ENCODE assay signal across 9 cellular contexts in the genomic region with DNA sequence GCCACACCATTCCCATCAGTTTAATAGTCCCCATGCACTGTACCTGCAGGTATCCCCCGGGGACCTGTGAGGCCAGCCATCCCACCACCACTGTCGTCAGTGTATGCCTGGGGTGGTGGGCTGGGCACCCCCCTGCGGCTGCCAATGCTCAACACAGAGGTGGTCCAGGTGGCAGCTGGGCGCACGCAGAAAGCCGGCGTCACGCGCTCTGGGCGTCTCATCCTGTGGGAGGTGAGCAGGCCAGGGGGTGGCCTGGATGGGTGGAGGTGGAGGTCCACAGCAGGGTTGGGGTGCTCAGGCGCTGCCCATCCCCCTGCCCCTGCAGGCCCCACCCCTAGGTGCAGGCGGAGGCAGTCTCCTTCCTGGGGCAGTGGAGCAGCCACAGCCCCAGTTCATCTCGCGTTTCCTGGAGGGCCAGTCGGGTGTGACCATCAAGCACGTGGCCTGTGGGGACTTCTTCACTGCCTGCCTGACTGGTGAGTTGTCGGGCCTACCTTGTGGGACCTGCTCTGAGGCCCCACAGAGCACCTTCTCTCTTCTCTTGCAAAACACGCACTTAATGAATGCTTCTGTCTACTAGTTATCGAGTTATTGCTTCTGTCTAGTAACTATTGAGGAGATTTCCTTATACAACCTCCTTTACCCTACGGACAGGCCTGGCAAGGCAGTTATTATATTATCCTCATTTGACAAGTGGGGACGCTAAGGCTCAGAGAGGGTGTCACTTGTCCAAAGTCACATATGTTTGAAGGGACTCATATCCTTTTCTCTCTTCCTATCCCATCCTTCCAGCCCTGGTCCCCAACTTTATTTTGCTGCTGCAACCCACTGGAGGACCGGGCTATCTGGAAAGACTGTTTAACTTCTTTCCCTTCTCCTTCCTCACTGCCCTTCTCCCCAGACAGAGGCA. TPM values are rescaled to one million over a fixed set of nuclear protein-coding genes. Genes with fewer than 3 reads are reported as not detected.
DNase-seq lines count a peak whose midpoint lies in the region; ATAC-seq, FAIRE-seq and TF ChIP-seq lines count a peak whose summit lies in the region.
"Had no signal": no experiment of that assay in that cellular context is flagged by ENCODE, and none has a peak within 500 bp of the region (broad histone marks: within the 10 kb centered on the region; RNA-seq: fewer than 3 reads in every experiment).

No MANE protein-coding gene starts in this region.

- H3K9me3 ChIP-seq in K562 (replicated peaks; ENCODE audit: control insufficient read depth, insufficient read depth, low read depth, low read length) = no peaks in the 10 kb centered on the region

- no peaks in the 10 kb centered on the region for H3K9me1 ChIP-seq in K562 (ENCODE audit: control insufficient read depth, insufficient read depth, low read length)

- TF ChIP-seq EP300 in K562 (IDR thresholded peaks at IDR 0.05; ENCODE audit: low read length) = no peak

- in situ Hi-C loops in Caki2 (cut with HindIII; ENCODE audit: low pct_unique_long_range_greater_than_20kb, low sequenced_read_pairs) (no loop called here), K562 (cut with MboI) (no loop called here)

- 73% methylated on average over 21 of the region's 22 CpGs for WGBS in K562 (ENCODE audit: insufficient coverage, low coverage, missing lambda C conversion rate)

- TF ChIP-seq POLR2A in GM19193 (IDR thresholded peaks at IDR 0.05; ENCODE audit: extremely low read depth, insufficient read depth, insufficient read length) (peak; percentile 84), K562 (conservative IDR thresholded peaks at IDR 0.05) (no peak)

- POLR2A ChIA-PET in K562 (lab: Yijun Ruan, JAX) = interaction anchor here (17.4 kb wide), 1 partner anchor 14 kb away, joined by 367 read pairs; the partner anchor contains the start of genes NEK8, RPL23A and TLCD1

- H3K4me1 ChIP-seq in K562 (replicated peaks in 1 of 2; ENCODE audit: control insufficient read depth in 2 of 2, insufficient read depth in 2 of 2, low read length in 2 of 2) = peaks cover 51 to 72% of the 10 kb centered on the region in 2 experiments

- FAIRE-seq in K562 (lab: Jason Lieb, UNC) = no peak

- no peaks in the 10 kb centered on the region for H4K20me1 ChIP-seq in K562 (replicated peaks; ENCODE audit: control insufficient read depth, insufficient read depth, low read length)

- H3K27me3 ChIP-seq in K562 (ENCODE audit: control insufficient read depth in 2 of 2, insufficient read depth in 2 of 2, low read length in 2 of 2) = no peaks in the 10 kb centered on the region

- H3K9ac ChIP-seq in K562 (ENCODE audit: insufficient read depth in 1 of 2, low read depth in 2 of 2, low read length in 2 of 2) = peak overlapping the region in 1 of 2 experiments; percentile 82; a peak in 2 of 4 replicates

- no peak overlapping the region for H3K4me2 ChIP-seq in K562 (ENCODE audit: insufficient read depth, low read length)

- no peak overlapping the region for H2AFZ ChIP-seq in K562 (ENCODE audit: low read depth, low read length)

- no TSS peak for BruUV-seq in K562 (replicated peaks; lab: Mats Ljungman, UMichigan)

- no peaks in the 10 kb centered on the region for H3K79me2 ChIP-seq in K562 (ENCODE audit: control insufficient read depth, insufficient read depth, low read length)

- CTCF ChIA-PET in K562 (lab: Yijun Ruan, JAX; ENCODE audit: low intra/inter-chr PET ratio) = no interaction called here

- intact Hi-C loops in K562 (cut with micrococcal nuclease) = no loop called here

- TF ChIP-seq CTCF in K562 (IDR thresholded peaks at IDR 0.05 in 2 of 3, conservative IDR thresholded peaks at IDR 0.05 in 1 of 3; ENCODE audit: insufficient read depth in 2 of 3, low read depth in 1 of 3, low read length in 3 of 3) = no peak

- no peak for TF ChIP-seq RAD21 in K562 (CRISPR knock-in tag; conservative IDR thresholded peaks at IDR 0.05 in 1 of 2, IDR thresholded peaks at IDR 0.05 in 1 of 2)

- ATAC-seq in HG03064 (IDR thresholded peaks at IDR 0.05; ENCODE audit: low read depth, unreplicated experiment) = peak; percentile 52
- peak; percentile 3; the same call in 1 of the 3 replicates for ATAC-seq in K562

- no peak overlapping the region for H3K27ac ChIP-seq in K562 (ENCODE audit: extremely low read depth, low read depth, low read length)

- DNase-seq in Caki2 (ENCODE audit: low read depth) (peak; percentile 54), K562 (ENCODE audit: extremely low read depth in 1 of 4, low spot score in 3 of 4) (no peak), NCI-H524 treated with DMSO at 0.1 percent for 48 hours (lab: John Stamatoyannopoulos, UW) (no peak), SKM-1 (lab: John Stamatoyannopoulos, UW; ENCODE audit: unreplicated experiment) (no peak), GM19240 (ENCODE audit: insufficient read length, low spot score) (no peak), DMS79 (lab: John Stamatoyannopoulos, UW) (no peak)
- DNase-seq: hypothalamus had no signal

- H3K36me3 ChIP-seq in K562 (ENCODE audit: control insufficient read depth, insufficient read depth, low read length) = peaks cover 9% of the 10 kb centered on the region; the same call in 2 of the 3 replicates

- no peak overlapping the region for H3K4me3 ChIP-seq in K562

RNA-seq across cellular contexts. Expression of gene TRAF4, which starts 5.8 kb away (rescaled TPM):
- total RNA-seq in Caki2 (2014; rRNA removed; shearing (Covaris generic); ENCODE audit: low replicate concordance) = 49.3 and 61.6 TPM in 2 replicates
- total RNA-seq in K562 (2011; cell fraction: chromatin; rRNA removed; ENCODE audit: low replicate concordance) = 164 and 626 TPM in 2 replicates
- 558 and 573 TPM in 2 replicates for total RNA-seq in K562 (2011; cell fraction: nucleolus; rRNA removed)
- total RNA-seq in K562 (2011; cell fraction: nucleoplasm; rRNA removed) = 242 and 260 TPM in 2 replicates
- total RNA-seq in K562 (2014; rRNA removed) (75.4 and 112 TPM in 2 replicates), K562 (2014; rRNA removed; fragmentation: Illumina TruSeq; extraction: Trizol) (23.6 and 32.0 TPM in 2 replicates), K562 (2015; rRNA removed; fragmentation: Illumina TruSeq; extraction: Trizol) (45.6 and 52.6 TPM in 2 replicates), K562 (2021) (147 and 156 TPM in 2 replicates)
- polyA plus RNA-seq in K562 (2011; rRNA removed) (72.4 and 96.6 TPM in 2 replicates), K562 (2014; fragmentation: Illumina TruSeq; extraction: Trizol) (85.4 and 87.7 TPM in 2 replicates), K562 (2014; fragmentation: Nextera tagmentation; extraction: Ambion mirVana) (1 to 10 TPM; 2.4 to 5.0 TPM), K562 (2014; rRNA removed) (108 and 121 TPM in 2 replicates)
- 87.1 and 180 TPM in 2 replicates for polyA plus RNA-seq in K562 (2011; cell fraction: cytosol; rRNA removed)
- polyA plus RNA-seq in K562 (2011; cell fraction: nucleus; rRNA removed) = 335 and 714 TPM in 2 replicates
- polyA plus RNA-seq in K562 (2012) = 70.3 and 95.8 TPM in 2 replicates
- polyA minus RNA-seq in K562 (2011; rRNA and poly(A)+ RNA removed) = 26.9 and 43.6 TPM in 2 replicates
- polyA minus RNA-seq in K562 (2011; cell fraction: cytosol; rRNA and poly(A)+ RNA removed) = 67.1 and 85.3 TPM in 2 replicates
- polyA minus RNA-seq in K562 (2011; cell fraction: nucleus; rRNA and poly(A)+ RNA removed) = 145 and 253 TPM in 2 replicates

RNA-seq across cellular contexts. Expression of gene NEK8, which starts 9.4 kb away (rescaled TPM):
- 2.2 and 3.5 TPM in 2 replicates for total RNA-seq in Caki2 (2014; rRNA removed; shearing (Covaris generic); ENCODE audit: low replicate concordance)
- total RNA-seq in K562 (2011; cell fraction: chromatin; rRNA removed; ENCODE audit: low replicate concordance) = 53.1 and 144 TPM in 2 replicates
- 60.9 and 78.0 TPM in 2 replicates for total RNA-seq in K562 (2011; cell fraction: nucleolus; rRNA removed)
- 42.5 and 50.3 TPM in 2 replicates for total RNA-seq in K562 (2011; cell fraction: nucleoplasm; rRNA removed)
- 4.6 and 5.8 TPM in 2 replicates for total RNA-seq in K562 (2014; rRNA removed)
- total RNA-seq in K562 (2014; rRNA removed; fragmentation: Illumina TruSeq; extraction: Trizol) = 3.9 TPM in 2 replicates
- 3.6 and 4.5 TPM in 2 replicates for total RNA-seq in K562 (2015; rRNA removed; fragmentation: Illumina TruSeq; extraction: Trizol)
- total RNA-seq in K562 (2021) = 6.4 and 7.8 TPM in 2 replicates
- polyA plus RNA-seq in K562 (2011; rRNA removed) = 16.6 and 17.7 TPM in 2 replicates
- polyA plus RNA-seq in K562 (2011; cell fraction: cytosol; rRNA removed) = 11.0 and 15.6 TPM in 2 replicates
- polyA plus RNA-seq in K562 (2011; cell fraction: nucleus; rRNA removed) = 27.1 and 34.4 TPM in 2 replicates
- polyA plus RNA-seq in K562 (2012) = 5.1 and 5.5 TPM in 2 replicates
- polyA plus RNA-seq in K562 (2014; fragmentation: Illumina TruSeq; extraction: Trizol) = 5.7 and 8.2 TPM in 2 replicates
- polyA plus RNA-seq in K562 (2014; fragmentation: Nextera tagmentation; extraction: Ambion mirVana) = 1 to 10 TPM in 1 of 2 experiments, under 1 TPM in 1; 0.98 to 1.6 TPM
- polyA plus RNA-seq in K562 (2014; rRNA removed) = 7.6 and 10.3 TPM in 2 replicates
- 23.5 and 32.9 TPM in 2 replicates for polyA minus RNA-seq in K562 (2011; rRNA and poly(A)+ RNA removed)
- polyA minus RNA-seq in K562 (2011; cell fraction: cytosol; rRNA and poly(A)+ RNA removed) = 9.6 and 10.3 TPM in 2 replicates
- 18.8 and 23.9 TPM in 2 replicates for polyA minus RNA-seq in K562 (2011; cell fraction: nucleus; rRNA and poly(A)+ RNA removed)

RNA-seq across cellular contexts. Expression of gene TLCD1, which starts 12.0 kb away (rescaled TPM):
- 10.6 and 43.5 TPM in 2 replicates for total RNA-seq in Caki2 (2014; rRNA removed; shearing (Covaris generic); ENCODE audit: low replicate concordance)
- 34.1 and 67.7 TPM in 2 replicates for total RNA-seq in K562 (2011; cell fraction: chromatin; rRNA removed; ENCODE audit: low replicate concordance)
- total RNA-seq in K562 (2011; cell fraction: nucleolus; rRNA removed) = 59.7 and 73.9 TPM in 2 replicates
- total RNA-seq in K562 (2011; cell fraction: nucleoplasm; rRNA removed) = 47.7 and 50.0 TPM in 2 replicates
- total RNA-seq in K562 (2014; rRNA removed) = 15.8 and 26.0 TPM in 2 replicates
- total RNA-seq in K562 (2014; rRNA removed; fragmentation: Illumina TruSeq; extraction: Trizol) = 19.7 and 21.7 TPM in 2 replicates
- total RNA-seq in K562 (2015; rRNA removed; fragmentation: Illumina TruSeq; extraction: Trizol) = 15.7 and 18.1 TPM in 2 replicates
- 27.1 and 29.5 TPM in 2 replicates for total RNA-seq in K562 (2021)
- 17.2 and 33.2 TPM in 2 replicates for polyA plus RNA-seq in K562 (2011; rRNA removed)
- 28.5 and 69.2 TPM in 2 replicates for polyA plus RNA-seq in K562 (2011; cell fraction: cytosol; rRNA removed)
- polyA plus RNA-seq in K562 (2011; cell fraction: nucleus; rRNA removed) = 25.3 and 42.9 TPM in 2 replicates
- polyA plus RNA-seq in K562 (2012) = 14.3 and 27.8 TPM in 2 replicates
- polyA plus RNA-seq in K562 (2014; fragmentation: Illumina TruSeq; extraction: Trizol) = 34.2 and 37.7 TPM in 2 replicates
- 10 to 100 TPM in 1 of 2 experiments, 1 to 10 TPM in 1; 6.8 to 10.2 TPM for polyA plus RNA-seq in K562 (2014; fragmentation: Nextera tagmentation; extraction: Ambion mirVana)
- 25.0 and 34.7 TPM in 2 replicates for polyA plus RNA-seq in K562 (2014; rRNA removed)
- polyA minus RNA-seq in K562 (2011; rRNA and poly(A)+ RNA removed) = 15.8 and 41.3 TPM in 2 replicates
- polyA minus RNA-seq in K562 (2011; cell fraction: cytosol; rRNA and poly(A)+ RNA removed) = 7.2 and 13.1 TPM in 2 replicates
- polyA minus RNA-seq in K562 (2011; cell fraction: nucleus; rRNA and poly(A)+ RNA removed) = 32.4 and 42.9 TPM in 2 replicates

RNA-seq across cellular contexts. Expression of gene RPL23A, which starts 18.2 kb away (rescaled TPM):
- total RNA-seq in Caki2 (2014; rRNA removed; shearing (Covaris generic); ENCODE audit: low replicate concordance) = 631 and 1,120 TPM in 2 replicates
- 434 and 501 TPM in 2 replicates for total RNA-seq in K562 (2011; cell fraction: chromatin; rRNA removed; ENCODE audit: low replicate concordance)
- 468 and 553 TPM in 2 replicates for total RNA-seq in K562 (2011; cell fraction: nucleolus; rRNA removed)
- total RNA-seq in K562 (2011; cell fraction: nucleoplasm; rRNA removed) = 654 and 1,193 TPM in 2 replicates
- 1,152 and 1,205 TPM in 2 replicates for total RNA-seq in K562 (2014; rRNA removed)
- 2,395 and 2,469 TPM in 2 replicates for total RNA-seq in K562 (2014; rRNA removed; fragmentation: Illumina TruSeq; extraction: Trizol)
- total RNA-seq in K562 (2015; rRNA removed; fragmentation: Illumina TruSeq; extraction: Trizol) = 1,764 and 1,818 TPM in 2 replicates
- total RNA-seq in K562 (2021) = 2,532 and 2,839 TPM in 2 replicates
- 2,188 and 2,272 TPM in 2 replicates for polyA plus RNA-seq in K562 (2011; rRNA removed)
- polyA plus RNA-seq in K562 (2011; cell fraction: cytosol; rRNA removed) = 483 and 1,010 TPM in 2 replicates
- polyA plus RNA-seq in K562 (2011; cell fraction: nucleus; rRNA removed) = 376 and 671 TPM in 2 replicates
- polyA plus RNA-seq in K562 (2012) = 2,873 and 3,044 TPM in 2 replicates
- 1,539 and 1,550 TPM in 2 replicates for polyA plus RNA-seq in K562 (2014; fragmentation: Illumina TruSeq; extraction: Trizol)
- polyA plus RNA-seq in K562 (2014; fragmentation: Nextera tagmentation; extraction: Ambion mirVana) = 1,000 to 10,000 TPM; 6,705 to 7,115 TPM
- 1,016 and 1,176 TPM in 2 replicates for polyA plus RNA-seq in K562 (2014; rRNA removed)
- polyA minus RNA-seq in K562 (2011; rRNA and poly(A)+ RNA removed) = 3,418 and 5,037 TPM in 2 replicates
- polyA minus RNA-seq in K562 (2011; cell fraction: cytosol; rRNA and poly(A)+ RNA removed) = 735 and 1,003 TPM in 2 replicates
- polyA minus RNA-seq in K562 (2011; cell fraction: nucleus; rRNA and poly(A)+ RNA removed) = 214 and 406 TPM in 2 replicates

RNA-seq across cellular contexts. Expression of gene RAB34, which starts 20.4 kb away (rescaled TPM):
- 394 and 482 TPM in 2 replicates for total RNA-seq in Caki2 (2014; rRNA removed; shearing (Covaris generic); ENCODE audit: low replicate concordance)
- 3.0 and 5.4 TPM in 2 replicates for total RNA-seq in K562 (2011; cell fraction: chromatin; rRNA removed; ENCODE audit: low replicate concordance)
- total RNA-seq in K562 (2011; cell fraction: nucleolus; rRNA removed) = 1.2 and 2.6 TPM in 2 replicates
- 2.2 and 3.7 TPM in 2 replicates for total RNA-seq in K562 (2011; cell fraction: nucleoplasm; rRNA removed)
- 0.37 and 3.8 TPM in 2 replicates for total RNA-seq in K562 (2014; rRNA removed)
- total RNA-seq in K562 (2014; rRNA removed; fragmentation: Illumina TruSeq; extraction: Trizol) = 0.29 and 0.47 TPM in 2 replicates
- total RNA-seq in K562 (2015; rRNA removed; fragmentation: Illumina TruSeq; extraction: Trizol) = 0.18 and 0.26 TPM in 2 replicates
- total RNA-seq in K562 (2021) = 0.92 and 2.1 TPM in 2 replicates
- polyA plus RNA-seq in K562 (2011; rRNA removed) = 0.60 and 0.81 TPM in 2 replicates
- 0.45 and 0.53 TPM in 2 replicates for polyA plus RNA-seq in K562 (2011; cell fraction: cytosol; rRNA removed)
- polyA plus RNA-seq in K562 (2011; cell fraction: nucleus; rRNA removed) = 1.3 and 3.1 TPM in 2 replicates
- 0.10 and 0.36 TPM in 2 replicates for polyA plus RNA-seq in K562 (2012)
- polyA plus RNA-seq in K562 (2014; fragmentation: Illumina TruSeq; extraction: Trizol) = 0.19 TPM in 1 of 2 replicates, not detected in the other
- under 1 TPM in 1 of 2 experiments, not detected in 1; 0.07 TPM for polyA plus RNA-seq in K562 (2014; fragmentation: Nextera tagmentation; extraction: Ambion mirVana)
- 0.44 and 1.0 TPM in 2 replicates for polyA plus RNA-seq in K562 (2014; rRNA removed)
- not detected in 2 replicates for polyA minus RNA-seq in K562 (2011; rRNA and poly(A)+ RNA removed)
- polyA minus RNA-seq in K562 (2011; cell fraction: cytosol; rRNA and poly(A)+ RNA removed) = 3.1 TPM in 1 of 2 replicates, not detected in the other
- polyA minus RNA-seq in K562 (2011; cell fraction: nucleus; rRNA and poly(A)+ RNA removed) = 0.81 and 1.3 TPM in 2 replicates
